In genomic region chr1:54413295-54413694, GRCh38 we compare ENCODE assay signal across 8 cellular contexts. TPM values are rescaled to one million over a fixed set of nuclear protein-coding genes. Genes with fewer than 3 reads are reported as not detected.
DNase-seq lines count a peak whose midpoint lies in the region; ATAC-seq and TF ChIP-seq lines count a peak whose summit lies in the region.

No MANE protein-coding gene starts in this region.

- no peak for TF ChIP-seq RAD21 in SK-N-SH (IDR thresholded peaks at IDR 0.05; ENCODE audit: low read length)

- H3K27ac Mint-ChIP-seq in activated naive CD4-positive, alpha-beta T cell treated with anti-CD3 and anti-CD28 coated beads, Interleukin-2, amount 50 U/mL, for 72 hours, result peak overlapping the region; percentile 30 to 76
- peak overlapping the region; percentile 6 for H3K27ac Mint-ChIP-seq in stimulated activated naive CD8-positive, alpha-beta T cell treated with anti-CD3 and anti-CD28 coated beads, Interleukin-15, Interleukin-2, amounts not matched to agents 100 ng/mL and 50 ng/mL, for 24 hours

- no peaks in the 10 kb centered on the region for H4K20me1 ChIP-seq in SK-N-SH (ENCODE audit: insufficient read depth)

- H3K4me3 ChIP-seq in SK-N-SH (ENCODE audit: low read depth in 2 of 2, low read length in 1 of 2), result no peak overlapping the region
- H3K4me3 ChIP-seq in right cardiac atrium (ENCODE audit: low read length), result no peak overlapping the region

- no peaks in the 10 kb centered on the region for H3K9me2 ChIP-seq in SK-N-SH

- DNase-seq in SK-N-SH, result no peak
- peak in 1 of 2 donors; percentile 20 for DNase-seq in activated naive CD4-positive, alpha-beta T cell treated with anti-CD3 and anti-CD28 coated beads, Interleukin-2, amount 50 U/mL, for 72 hours (ENCODE audit: low spot score in 2 of 2)
- peak; percentile 58 to 82 (median 78) for DNase-seq in right cardiac atrium

- WGBS in SK-N-SH (ENCODE audit: low lambda C conversion rate), result 92% methylated on average over 2 of the region's 2 CpGs
- 29% methylated on average over 2 of the region's 2 CpGs for WGBS in right cardiac atrium

- peaks cover 4% of the 10 kb centered on the region for H3F3A ChIP-seq in SK-N-SH (replicated peaks; ENCODE audit: insufficient read depth)

- intact Hi-C loops in right cardiac atrium (cut with DNase I), result loop anchor here in 1 of 4 donors (2.0 kb wide), 1 partner anchor 70 kb away; no protein-coding TSS in a partner anchor

- H3K79me2 ChIP-seq in SK-N-SH (ENCODE audit: insufficient read depth), result no peaks in the 10 kb centered on the region

- H3K9me3 ChIP-seq in SK-N-SH (no peaks in the 10 kb centered on the region), right cardiac atrium (ENCODE audit: control insufficient read depth, low read length) (no peaks in the 10 kb centered on the region)

- H3K9ac ChIP-seq in SK-N-SH, result no peak overlapping the region

- peak overlapping the region; percentile 46 for H3K4me3 Mint-ChIP-seq in stimulated activated naive CD8-positive, alpha-beta T cell treated with anti-CD3 and anti-CD28 coated beads, Interleukin-15, Interleukin-2, amounts not matched to agents 100 ng/mL and 50 ng/mL, for 24 hours

- no peaks in the 10 kb centered on the region for H3K36me3 Mint-ChIP-seq in activated naive CD4-positive, alpha-beta T cell treated with anti-CD3 and anti-CD28 coated beads, Interleukin-2, amount 50 U/mL, for 72 hours
- H3K36me3 Mint-ChIP-seq in stimulated activated naive CD8-positive, alpha-beta T cell treated with anti-CD3 and anti-CD28 coated beads, Interleukin-15, Interleukin-2, amounts not matched to agents 100 ng/mL and 50 ng/mL, for 24 hours (ENCODE audit: low read depth), result no peaks in the 10 kb centered on the region

- no peak overlapping the region for H3K4me2 ChIP-seq in SK-N-SH

- H3K27me3 ChIP-seq in SK-N-SH (ENCODE audit: insufficient read depth), result no peaks in the 10 kb centered on the region
- H3K27me3 ChIP-seq in right cardiac atrium (ENCODE audit: control insufficient read depth, insufficient read depth), result no peaks in the 10 kb centered on the region

- CTCF ChIA-PET in SK-N-SH (lab: Yijun Ruan, JAX), result interaction anchor here (1.8 kb wide), 1 partner anchor 76 kb away, joined by 5 read pairs; no protein-coding TSS in a partner anchor

- peaks cover 4 to 12% of the 10 kb centered on the region in 2 experiments; a peak in 3 of 4 replicates for H3K4me1 ChIP-seq in SK-N-SH (ENCODE audit: control insufficient read depth in 1 of 2, insufficient read depth in 2 of 2, low read depth in 1 of 2, low read length in 1 of 2)
- H3K4me1 ChIP-seq in right cardiac atrium (ENCODE audit: control insufficient read depth, insufficient read depth, low read length), result no peaks in the 10 kb centered on the region

- TF ChIP-seq EP300 in SK-N-SH (IDR thresholded peaks at IDR 0.05; ENCODE audit: borderline replicate concordance in 1 of 2, low read depth in 1 of 2, low read length in 1 of 2), result no peak

- H3K27me3 Mint-ChIP-seq in stimulated activated naive CD8-positive, alpha-beta T cell treated with anti-CD3 and anti-CD28 coated beads, Interleukin-15, Interleukin-2, amounts not matched to agents 100 ng/mL and 50 ng/mL, for 24 hours, result peaks cover 8% of the 10 kb centered on the region

- ATAC-seq in SK-N-SH treated with all-trans-retinoic acid at 6 μM for 48 hours (no peak), right cardiac atrium (peak; percentile 71 to 89), HG02852 (IDR thresholded peaks at IDR 0.05; ENCODE audit: unreplicated experiment) (no peak), HG03159 (IDR thresholded peaks at IDR 0.05; ENCODE audit: unreplicated experiment) (no peak), GM19463 (IDR thresholded peaks at IDR 0.05; ENCODE audit: unreplicated experiment) (no peak)
- peak in 1 of 2 donors; percentile 68 for ATAC-seq in activated naive CD4-positive, alpha-beta T cell treated with anti-CD3 and anti-CD28 coated beads, Interleukin-2, amount 50 U/mL, for 72 hours

- H3K9me3 Mint-ChIP-seq in activated naive CD4-positive, alpha-beta T cell treated with anti-CD3 and anti-CD28 coated beads, Interleukin-2, amount 50 U/mL, for 72 hours, result no peaks in the 10 kb centered on the region
- H3K9me3 Mint-ChIP-seq in stimulated activated naive CD8-positive, alpha-beta T cell treated with anti-CD3 and anti-CD28 coated beads, Interleukin-15, Interleukin-2, amounts not matched to agents 100 ng/mL and 50 ng/mL, for 24 hours, result no peaks in the 10 kb centered on the region

- POLR2A ChIA-PET in SK-N-SH (lab: Yijun Ruan, JAX), result no interaction called here

- H3K36me3 ChIP-seq in SK-N-SH (replicated peaks in 1 of 2; ENCODE audit: control insufficient read depth in 1 of 2, insufficient read depth in 2 of 2, low read length in 1 of 2), result no peaks in the 10 kb centered on the region

- no peak for TF ChIP-seq CTCF in SK-N-SH (IDR thresholded peaks at IDR 0.05)

- H2AFZ ChIP-seq in SK-N-SH (ENCODE audit: low read depth), result no peak overlapping the region

- H3K4me1 Mint-ChIP-seq in stimulated activated naive CD8-positive, alpha-beta T cell treated with anti-CD3 and anti-CD28 coated beads, Interleukin-15, Interleukin-2, amounts not matched to agents 100 ng/mL and 50 ng/mL, for 24 hours (ENCODE audit: low read depth), result peaks cover 37% of the 10 kb centered on the region

- no peak overlapping the region for H3K27ac ChIP-seq in SK-N-SH (ENCODE audit: low read depth in 2 of 2, low read length in 1 of 2)
- no peak overlapping the region for H3K27ac ChIP-seq in right cardiac atrium (ENCODE audit: low read length)

TF ChIP-seq in SK-N-SH, 30 proteins besides CTCF, POLR2A, EP300 and RAD21:
- TF ChIP-seq RFX5 (IDR thresholded peaks at IDR 0.05; ENCODE audit: low read length) (no peak), GABPA (IDR thresholded peaks at IDR 0.05; ENCODE audit: low read depth) (no peak), USF1 (IDR thresholded peaks at IDR 0.05; ENCODE audit: borderline replicate concordance, low read depth) (peak; percentile 36; the same call in 1 of the 2 replicates), ELF1 (IDR thresholded peaks at IDR 0.05) (no peak)

TF ChIP-seq in SK-N-SH treated with all-trans-retinoic acid at 6 μM for 48 hours, 23 proteins besides CTCF, POLR2A, EP300 and RAD21:
- TF ChIP-seq ZNF70 (CRISPR knock-in tag; IDR thresholded peaks at IDR 0.05), result no peak
- TF ChIP-seq ARNTL (CRISPR knock-in tag; IDR thresholded peaks at IDR 0.05; ENCODE audit: borderline replicate concordance, low read depth), result no peak
- no peak for TF ChIP-seq CREB5 (CRISPR knock-in tag; IDR thresholded peaks at IDR 0.05; ENCODE audit: low read depth)
- TF ChIP-seq GLIS3 (CRISPR knock-in tag; IDR thresholded peaks at IDR 0.05), result no peak
- TF ChIP-seq POU6F1 (CRISPR knock-in tag; IDR thresholded peaks at IDR 0.05; ENCODE audit: borderline replicate concordance, low read depth), result no peak

RNA-seq across cellular contexts. Expression of gene SSBP3, which starts 7.1 kb away (rescaled TPM):
- polyA plus RNA-seq in SK-N-SH (2012; rRNA removed) (18.0 and 26.2 TPM in 2 replicates), right cardiac atrium (32.5 TPM)
- polyA plus RNA-seq in SK-N-SH (2012; cell fraction: cytosol; rRNA removed), result 15.6 and 23.2 TPM in 2 replicates
- 11.7 and 18.1 TPM in 2 replicates for polyA plus RNA-seq in SK-N-SH (2012; cell fraction: nucleus; rRNA removed)
- 10 to 100 TPM; 66.1 to 80.4 TPM for total RNA-seq in activated naive CD4-positive, alpha-beta T cell treated with anti-CD3 and anti-CD28 coated beads, Interleukin-2, amount 50 U/mL, for 72 hours
- total RNA-seq in right cardiac atrium, result 10 to 100 TPM; 25.4 to 55.8 (median 35.8) TPM

Comparison
In these comparisons a context has a peak if more than half of its experiments do, and no peak if none do; other contexts are left out.
1. ATAC-seq: peak in right cardiac atrium (2 of 2); none in SK-N-SH treated with all-trans-retinoic acid at 6 μM for 48 hours (single experiment), HG02852 (single experiment), HG03159 (single experiment) and GM19463 (single experiment).